Comparison of ENCODE assay signal across 12 cellular contexts in the genomic region with DNA sequence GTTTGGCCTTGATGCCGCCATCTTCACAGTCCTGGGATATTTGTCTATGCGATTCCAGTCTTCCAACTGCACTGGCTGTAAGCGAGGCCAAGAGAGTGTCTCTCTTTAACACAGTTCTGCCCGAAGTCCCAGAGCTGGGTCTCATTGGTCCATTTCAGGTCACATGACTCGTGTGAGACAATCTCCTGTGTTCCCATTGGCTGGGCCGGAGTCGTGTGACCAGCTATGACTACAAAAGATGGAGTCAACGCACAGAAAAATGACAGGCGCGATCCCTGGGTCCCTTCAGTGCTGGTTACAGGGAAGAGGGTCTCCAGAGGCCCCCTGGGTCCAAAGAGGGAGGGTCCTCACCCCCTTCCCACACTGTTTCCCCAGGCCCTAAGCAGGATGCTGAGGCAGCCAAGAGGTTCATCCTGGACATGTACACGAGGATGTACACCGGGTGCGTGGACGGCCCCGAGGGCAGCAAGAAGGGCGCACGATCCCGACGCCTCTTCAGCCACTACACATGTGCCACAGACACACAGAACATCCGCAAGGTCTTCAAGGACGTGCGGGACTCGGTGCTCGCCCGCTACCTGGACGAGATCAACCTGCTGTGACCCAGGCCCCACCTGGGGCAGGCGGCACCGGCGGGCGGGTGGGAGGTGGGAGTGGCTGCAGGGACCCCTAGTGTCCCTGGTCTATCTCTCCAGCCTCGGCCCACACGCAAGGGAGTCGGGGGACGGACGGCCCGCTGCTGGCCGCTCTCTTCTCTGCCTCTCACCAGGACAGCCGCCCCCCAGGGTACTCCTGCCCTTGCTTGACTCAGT. TPM values are rescaled to one million over a fixed set of nuclear protein-coding genes. Genes with fewer than 3 reads are reported as not detected.
DNase-seq lines count a peak whose midpoint lies in the region; ATAC-seq and TF ChIP-seq lines count a peak whose summit lies in the region.
"Had no signal": no experiment of that assay in that cellular context is flagged by ENCODE, and none has a peak within 500 bp of the region (broad histone marks: within the 10 kb centered on the region; RNA-seq: fewer than 3 reads in every experiment).

No MANE protein-coding gene starts in this region.

- intact Hi-C loops in Panc1 (cut with micrococcal nuclease; ENCODE audit: unreplicated experiment): loop anchor here (2.0 kb wide), 1 partner anchor 212 kb away; no protein-coding TSS in a partner anchor

- no TSS peak for BruUV-seq in Panc1 (replicated peaks; lab: Mats Ljungman, UMichigan)

- DNase-seq in AG10803 (ENCODE audit: low read depth) (peak; percentile 16), COR-L47 (lab: John Stamatoyannopoulos, UW) (peak; percentile 4), Panc1 (ENCODE audit: low read depth, low spot score) (no peak), activated gamma-delta T cell treated with Interleukin-2 at 50 U/mL for 16 hours (no peak)
- DNase-seq in activated CD8-positive, alpha-beta memory T cell treated with anti-CD3 and anti-CD28 coated beads, Interleukin-2, amount 50 U/mL, for 4 hours: no peak
- DNase-seq: GOT3 had no signal

- no peaks in the 10 kb centered on the region; the same call in 1 of the 2 replicates for H3K4me1 ChIP-seq in Panc1 (ENCODE audit: control insufficient read depth, insufficient read depth, low read length)
- H3K4me1 ChIP-seq: Peyer's patch had no signal

- no peaks in the 10 kb centered on the region for H3K27me3 ChIP-seq in Panc1 (ENCODE audit: control insufficient read depth, insufficient read depth, low read length)
- H3K27me3 ChIP-seq: Peyer's patch, spleen, stomach had no signal

- TF ChIP-seq CTCF in AG10803 (conservative IDR thresholded peaks at IDR 0.05; ENCODE audit: low read length) (no peak), Panc1 (IDR thresholded peaks at IDR 0.05) (no peak)

- no peaks in the 10 kb centered on the region for H3K9me3 ChIP-seq in Panc1 (ENCODE audit: control insufficient read depth, insufficient read depth, low read depth, low read length)
- H3K9me3 ChIP-seq: Peyer's patch, stomach had no signal

- in situ Hi-C loops in Panc1 (cut with HindIII; ENCODE audit: low pct_unique_long_range_greater_than_20kb, low sequenced_read_pairs): no loop called here

- 0 out of 2 replicates have a peak, but pooled peaks have one; percentile 32 for ATAC-seq in Panc1
- peak; percentile 10 for ATAC-seq in esophagus mucosa
- ATAC-seq in HG02763 (IDR thresholded peaks at IDR 0.05; ENCODE audit: unreplicated experiment): no peak
- no peak for ATAC-seq in GM18517 (IDR thresholded peaks at IDR 0.05; ENCODE audit: unreplicated experiment)

- POLR2A ChIA-PET in Panc1 (lab: Charles Lee): no interaction called here

- CTCF ChIA-PET in Panc1 (lab: Charles Lee): interaction anchor here (0.6 to 1.5 kb wide), 3 partner anchors 33 to 552 kb away, joined by 3 to 11 read pairs (median 6); no protein-coding TSS in a partner anchor

- no peak overlapping the region for H3K4me3 ChIP-seq in AG10803 (ENCODE audit: low read length)
- no peak overlapping the region for H3K4me3 ChIP-seq in Panc1 (ENCODE audit: low read depth in 2 of 2, low read length in 2 of 2)
- H3K4me3 ChIP-seq: Peyer's patch, stomach had no signal

- H3K36me3 ChIP-seq in Panc1 (ENCODE audit: control insufficient read depth, insufficient read depth, low read length): no peaks in the 10 kb centered on the region
- H3K36me3 ChIP-seq: Peyer's patch had no signal

- no peak overlapping the region for H3K27ac ChIP-seq in Panc1 (ENCODE audit: low read length)
- H3K27ac ChIP-seq: Peyer's patch had no signal

RNA-seq across cellular contexts. Expression of a gene that starts 15.9 kb away (rescaled TPM):
- total RNA-seq in Panc1 (2021; ENCODE audit: unreplicated experiment) (0.26 TPM), esophagus mucosa (1.1 TPM)
- not detected for polyA plus RNA-seq in Panc1 (2012; ENCODE audit: insufficient read length)

RNA-seq across cellular contexts. Expression of a gene that starts 23.1 kb away (rescaled TPM):
- total RNA-seq in Panc1 (2021; ENCODE audit: unreplicated experiment): 132 TPM
- polyA plus RNA-seq in Panc1 (2012; ENCODE audit: insufficient read length): 171 TPM
- 37.5 TPM for total RNA-seq in esophagus mucosa

RNA-seq across cellular contexts. Expression of a gene that starts 26.8 kb away (rescaled TPM):
- total RNA-seq in Panc1 (2021; ENCODE audit: unreplicated experiment) (6.2 TPM), esophagus mucosa (105 TPM)
- 8.4 TPM for polyA plus RNA-seq in Panc1 (2012; ENCODE audit: insufficient read length)

Comparison
In these comparisons a context has a peak if more than half of its experiments do, and no peak if none do; other contexts are left out.
1. DNase-seq: peak in AG10803 (single experiment) and COR-L47 (single experiment); none in Panc1 (single experiment), activated gamma-delta T cell treated with Interleukin-2 at 50 U/mL for 16 hours (single experiment) and activated CD8-positive, alpha-beta memory T cell treated with anti-CD3 and anti-CD28 coated beads, Interleukin-2, amount 50 U/mL, for 4 hours (single experiment).
2. ATAC-seq: peak in Panc1 (single experiment) and esophagus mucosa (single experiment); none in HG02763 (single experiment) and GM18517 (single experiment).
3. RNA of a gene that starts 26.8 kb away (total RNA-seq): 105 TPM in esophagus mucosa (single experiment); 6.2 TPM in Panc1 (single experiment); every median in the first group is over 10 times any median in the second.